In genomic region chr2:46097714-46098480, GRCh38 we compare ENCODE assay signal across 1 cellular context.
TF ChIP-seq lines count a peak whose summit lies in the region.

No MANE protein-coding gene starts in this region.

TF ChIP-seq in A549, 52 proteins besides CTCF, POLR2A, EP300 and RAD21 (continued from another document):
- TF ChIP-seq REST (IDR thresholded peaks at IDR 0.05): no peak
- TF ChIP-seq MAX (IDR thresholded peaks at IDR 0.05): peak; percentile 83
- peak in 1 of 2 experiments; percentile 75; a peak in 2 of 4 replicates for TF ChIP-seq CEBPB (IDR thresholded peaks at IDR 0.05)
- TF ChIP-seq CHD4 (IDR thresholded peaks at IDR 0.05; ENCODE audit: borderline replicate concordance): peak; percentile 61; the same call in 1 of the 2 replicates
- no peak for TF ChIP-seq CBX8 (IDR thresholded peaks at IDR 0.05)
- no peak for TF ChIP-seq FOXS1 (CRISPR knock-in tag; IDR thresholded peaks at IDR 0.05)
- TF ChIP-seq MAFK (IDR thresholded peaks at IDR 0.05; ENCODE audit: partially characterized antibody): peak; percentile 95
